In the genomic region with DNA sequence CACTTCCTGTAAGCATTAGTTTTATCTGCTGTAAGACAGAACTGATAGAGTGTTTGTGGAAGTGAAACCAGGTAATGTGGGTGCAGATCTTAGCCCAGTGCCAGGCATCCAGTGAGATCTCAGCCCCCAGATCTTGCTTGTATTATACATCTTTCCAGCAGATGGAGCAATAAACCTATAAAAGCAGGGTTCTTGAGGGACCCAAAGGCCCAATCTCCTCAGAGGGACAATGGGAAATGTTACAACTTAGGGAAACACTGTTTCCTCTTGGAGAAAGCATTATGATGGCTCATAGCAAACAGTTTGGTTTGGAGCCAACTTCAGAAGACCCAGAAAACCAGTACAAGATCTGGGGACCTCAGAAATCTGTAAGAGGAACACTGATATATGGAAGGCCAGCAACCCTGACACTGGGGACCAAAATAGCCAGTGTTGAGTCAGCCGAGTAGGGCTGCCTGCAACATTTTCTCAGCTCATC, we compare ENCODE assay signal across 8 cellular contexts.
DNase-seq lines count a peak whose midpoint lies in the region; ATAC-seq and TF ChIP-seq lines count a peak whose summit lies in the region.

No MANE protein-coding gene starts in this region.

- POLR2A ChIA-PET in WTC11 (lab: Charles Lee), result interaction anchor here (0.8 kb wide), 1 partner anchor 118 kb away, joined by 3 read pairs; no protein-coding TSS in a partner anchor

- intact Hi-C loops in left ventricle myocardium inferior (cut with micrococcal nuclease) (loop anchor here (5.0 to 10.0 kb wide), 2 partner anchors 149 to 646 kb away; no protein-coding TSS in a partner anchor), sigmoid colon (cut with DNase I) (loop anchor here (2.0 to 10.0 kb wide), 5 partner anchors 55 to 879 kb away; no protein-coding TSS in a partner anchor)

- H3K27ac ChIP-seq in C4-2B (no peak overlapping the region), left ventricle myocardium inferior (replicated peaks) (no peak overlapping the region), sigmoid colon (no peak overlapping the region)

- no peak overlapping the region for H3K27ac Mint-ChIP-seq in WTC11

- DNase-seq in NCI-H2081 (lab: John Stamatoyannopoulos, UW) (peak; percentile 44 to 64), WTC11 (ENCODE audit: low spot score) (no peak), left ventricle myocardium inferior (no peak), sigmoid colon (no peak)
- no peak for DNase-seq in stimulated activated CD4-positive, alpha-beta T cell treated with anti-CD3 and anti-CD28 coated beads, Interleukin-4, amount 100 ng/mL, for 4 hours

- H3K27me3 ChIP-seq in left ventricle myocardium inferior (ENCODE audit: low read depth) (no peaks in the 10 kb centered on the region), sigmoid colon (no peaks in the 10 kb centered on the region)

- H3K36me3 ChIP-seq in left ventricle myocardium inferior (no peaks in the 10 kb centered on the region), sigmoid colon (no peaks in the 10 kb centered on the region)

- ATAC-seq in GM19023 (IDR thresholded peaks at IDR 0.05; ENCODE audit: unreplicated experiment) (peak; percentile 100), HG03045 (IDR thresholded peaks at IDR 0.05; ENCODE audit: unreplicated experiment) (peak; percentile 99), WTC11 (peak; percentile 97)

- WGBS in sigmoid colon, 2 donors, result 54 to 65% methylated on average over 1 of the region's 1 CpG

- peaks cover 8% of the 10 kb centered on the region for H3K4me1 Mint-ChIP-seq in WTC11

- H3K4me3 ChIP-seq in left ventricle myocardium inferior (no peak overlapping the region), sigmoid colon (no peak overlapping the region)

- H3K4me1 ChIP-seq in left ventricle myocardium inferior (peaks cover 12% of the 10 kb centered on the region), sigmoid colon (no peaks in the 10 kb centered on the region)

- no peak for TF ChIP-seq POLR2A in sigmoid colon (IDR thresholded peaks at IDR 0.05)

- no peaks in the 10 kb centered on the region for H3K36me3 Mint-ChIP-seq in WTC11

- H3K27me3 Mint-ChIP-seq in WTC11 (ENCODE audit: low read depth), result no peaks in the 10 kb centered on the region

- peak; percentile 56 for TF ChIP-seq CTCF in C4-2B (conservative IDR thresholded peaks at IDR 0.05)
- TF ChIP-seq CTCF in WTC11 (IDR thresholded peaks at IDR 0.05), result peak; percentile 25; the same call in 1 of the 2 replicates
- TF ChIP-seq CTCF in left ventricle myocardium inferior (IDR thresholded peaks at IDR 0.05; ENCODE audit: borderline replicate concordance), result peak; percentile 72
- TF ChIP-seq CTCF in sigmoid colon (IDR thresholded peaks at IDR 0.05), result peak in 3 of 4 experiments; percentile 41 to 57 (median 41)

- no peaks in the 10 kb centered on the region for H3K9me3 Mint-ChIP-seq in WTC11

- no peak for TF ChIP-seq EP300 in sigmoid colon (IDR thresholded peaks at IDR 0.05)

- H3K9me3 ChIP-seq in left ventricle myocardium inferior (replicated peaks) (no peaks in the 10 kb centered on the region), sigmoid colon (no peaks in the 10 kb centered on the region)

- CTCF ChIA-PET in WTC11 (lab: Charles Lee), result interaction anchor here (0.7 to 2.3 kb wide), 12 partner anchors 27 to 903 kb away, joined by 3 to 38 read pairs (median 5); no protein-coding TSS in a partner anchor

- no peak overlapping the region for H3K4me3 Mint-ChIP-seq in WTC11

TF ChIP-seq in WTC11, 78 proteins besides CTCF, POLR2A, EP300 and RAD21 (continues in another document):
- TF ChIP-seq, protein P1, sequence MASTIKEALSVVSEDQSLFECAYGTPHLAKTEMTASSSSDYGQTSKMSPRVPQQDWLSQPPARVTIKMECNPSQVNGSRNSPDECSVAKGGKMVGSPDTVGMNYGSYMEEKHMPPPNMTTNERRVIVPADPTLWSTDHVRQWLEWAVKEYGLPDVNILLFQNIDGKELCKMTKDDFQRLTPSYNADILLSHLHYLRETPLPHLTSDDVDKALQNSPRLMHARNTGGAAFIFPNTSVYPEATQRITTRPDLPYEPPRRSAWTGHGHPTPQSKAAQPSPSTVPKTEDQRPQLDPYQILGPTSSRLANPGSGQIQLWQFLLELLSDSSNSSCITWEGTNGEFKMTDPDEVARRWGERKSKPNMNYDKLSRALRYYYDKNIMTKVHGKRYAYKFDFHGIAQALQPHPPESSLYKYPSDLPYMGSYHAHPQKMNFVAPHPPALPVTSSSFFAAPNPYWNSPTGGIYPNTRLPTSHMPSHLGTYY (CRISPR knock-in tag; IDR thresholded peaks at IDR 0.05), result no peak
- TF ChIP-seq SP1 (CRISPR knock-in tag; conservative IDR thresholded peaks at IDR 0.05) (no peak), ZBTB43 (CRISPR knock-in tag; IDR thresholded peaks at IDR 0.05) (no peak), NR2C2 (CRISPR knock-in tag; IDR thresholded peaks at IDR 0.05) (no peak), OVOL2 (CRISPR knock-in tag; IDR thresholded peaks at IDR 0.05; ENCODE audit: borderline replicate concordance) (no peak), RORB (CRISPR knock-in tag; IDR thresholded peaks at IDR 0.05) (no peak), TP53 (CRISPR knock-in tag; IDR thresholded peaks at IDR 0.05) (no peak), ZNF396 (CRISPR knock-in tag; IDR thresholded peaks at IDR 0.05; ENCODE audit: borderline replicate concordance) (no peak), MXD4 (CRISPR knock-in tag; IDR thresholded peaks at IDR 0.05; ENCODE audit: borderline replicate concordance) (no peak), IRF2 (CRISPR knock-in tag; IDR thresholded peaks at IDR 0.05; ENCODE audit: borderline replicate concordance, low read depth) (no peak), ESRRA (CRISPR knock-in tag; IDR thresholded peaks at IDR 0.05; ENCODE audit: borderline replicate concordance) (no peak), ZNF423 (CRISPR knock-in tag; IDR thresholded peaks at IDR 0.05) (no peak), JUN (CRISPR knock-in tag; IDR thresholded peaks at IDR 0.05) (no peak)
- TF ChIP-seq, protein P2, sequence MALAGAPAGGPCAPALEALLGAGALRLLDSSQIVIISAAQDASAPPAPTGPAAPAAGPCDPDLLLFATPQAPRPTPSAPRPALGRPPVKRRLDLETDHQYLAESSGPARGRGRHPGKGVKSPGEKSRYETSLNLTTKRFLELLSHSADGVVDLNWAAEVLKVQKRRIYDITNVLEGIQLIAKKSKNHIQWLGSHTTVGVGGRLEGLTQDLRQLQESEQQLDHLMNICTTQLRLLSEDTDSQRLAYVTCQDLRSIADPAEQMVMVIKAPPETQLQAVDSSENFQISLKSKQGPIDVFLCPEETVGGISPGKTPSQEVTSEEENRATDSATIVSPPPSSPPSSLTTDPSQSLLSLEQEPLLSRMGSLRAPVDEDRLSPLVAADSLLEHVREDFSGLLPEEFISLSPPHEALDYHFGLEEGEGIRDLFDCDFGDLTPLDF (CRISPR knock-in tag; IDR thresholded peaks at IDR 0.05), result no peak
- TF ChIP-seq, protein P3, sequence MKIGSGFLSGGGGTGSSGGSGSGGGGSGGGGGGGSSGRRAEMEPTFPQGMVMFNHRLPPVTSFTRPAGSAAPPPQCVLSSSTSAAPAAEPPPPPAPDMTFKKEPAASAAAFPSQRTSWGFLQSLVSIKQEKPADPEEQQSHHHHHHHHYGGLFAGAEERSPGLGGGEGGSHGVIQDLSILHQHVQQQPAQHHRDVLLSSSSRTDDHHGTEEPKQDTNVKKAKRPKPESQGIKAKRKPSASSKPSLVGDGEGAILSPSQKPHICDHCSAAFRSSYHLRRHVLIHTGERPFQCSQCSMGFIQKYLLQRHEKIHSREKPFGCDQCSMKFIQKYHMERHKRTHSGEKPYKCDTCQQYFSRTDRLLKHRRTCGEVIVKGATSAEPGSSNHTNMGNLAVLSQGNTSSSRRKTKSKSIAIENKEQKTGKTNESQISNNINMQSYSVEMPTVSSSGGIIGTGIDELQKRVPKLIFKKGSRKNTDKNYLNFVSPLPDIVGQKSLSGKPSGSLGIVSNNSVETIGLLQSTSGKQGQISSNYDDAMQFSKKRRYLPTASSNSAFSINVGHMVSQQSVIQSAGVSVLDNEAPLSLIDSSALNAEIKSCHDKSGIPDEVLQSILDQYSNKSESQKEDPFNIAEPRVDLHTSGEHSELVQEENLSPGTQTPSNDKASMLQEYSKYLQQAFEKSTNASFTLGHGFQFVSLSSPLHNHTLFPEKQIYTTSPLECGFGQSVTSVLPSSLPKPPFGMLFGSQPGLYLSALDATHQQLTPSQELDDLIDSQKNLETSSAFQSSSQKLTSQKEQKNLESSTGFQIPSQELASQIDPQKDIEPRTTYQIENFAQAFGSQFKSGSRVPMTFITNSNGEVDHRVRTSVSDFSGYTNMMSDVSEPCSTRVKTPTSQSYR (CRISPR knock-in tag; IDR thresholded peaks at IDR 0.05), result no peak
- TF ChIP-seq, protein P4, sequence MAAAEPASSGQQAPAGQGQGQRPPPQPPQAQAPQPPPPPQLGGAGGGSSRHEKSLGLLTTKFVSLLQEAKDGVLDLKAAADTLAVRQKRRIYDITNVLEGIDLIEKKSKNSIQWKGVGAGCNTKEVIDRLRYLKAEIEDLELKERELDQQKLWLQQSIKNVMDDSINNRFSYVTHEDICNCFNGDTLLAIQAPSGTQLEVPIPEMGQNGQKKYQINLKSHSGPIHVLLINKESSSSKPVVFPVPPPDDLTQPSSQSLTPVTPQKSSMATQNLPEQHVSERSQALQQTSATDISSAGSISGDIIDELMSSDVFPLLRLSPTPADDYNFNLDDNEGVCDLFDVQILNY (CRISPR knock-in tag; IDR thresholded peaks at IDR 0.05), result no peak
- TF ChIP-seq, protein P5, sequence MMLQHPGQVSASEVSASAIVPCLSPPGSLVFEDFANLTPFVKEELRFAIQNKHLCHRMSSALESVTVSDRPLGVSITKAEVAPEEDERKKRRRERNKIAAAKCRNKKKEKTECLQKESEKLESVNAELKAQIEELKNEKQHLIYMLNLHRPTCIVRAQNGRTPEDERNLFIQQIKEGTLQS (CRISPR knock-in tag; conservative IDR thresholded peaks at IDR 0.05), result no peak

Comparison
In these comparisons a context has a peak if more than half of its experiments do, and no peak if none do; other contexts are left out.
1. DNase-seq: peak in NCI-H2081 (2 of 2); none in WTC11 (single experiment), left ventricle myocardium inferior (single experiment), sigmoid colon (single experiment) and stimulated activated CD4-positive, alpha-beta T cell treated with anti-CD3 and anti-CD28 coated beads, Interleukin-4, amount 100 ng/mL, for 4 hours (0 of 2).
2. Peak in every context shown above with its lines, with median percentiles within 50 percentile points of each other: CTCF ChIP-seq and ATAC-seq.